Comparison of ENCODE assay signal across 12 cellular contexts in genomic region chr4:56389558-56389957, GRCh38. TPM values are rescaled to one million over a fixed set of nuclear protein-coding genes. Genes with fewer than 3 reads are reported as not detected.
DNase-seq lines count a peak whose midpoint lies in the region; ATAC-seq and TF ChIP-seq lines count a peak whose summit lies in the region.
"Had no signal": no experiment of that assay in that cellular context is flagged by ENCODE, and none has a peak within 500 bp of the region (broad histone marks: within the 10 kb centered on the region; RNA-seq: fewer than 3 reads in every experiment).

No MANE protein-coding gene starts in this region.

- CTCF ChIA-PET in Calu3 (lab: Charles Lee): no interaction called here
- CTCF ChIA-PET in T-cell (lab: Charles Lee): no interaction called here

- no peak overlapping the region for H3K4me3 ChIP-seq in CD4-positive, CD25-positive, alpha-beta regulatory T cell (ENCODE audit: low read depth, low read length)
- no peak overlapping the region for H3K4me3 ChIP-seq in iPS-20b (ENCODE audit: low read length)

- H3K27me3 ChIP-seq in CD4-positive, CD25-positive, alpha-beta regulatory T cell (ENCODE audit: control insufficient read depth, insufficient read depth, low read length): no peaks in the 10 kb centered on the region
- H3K27me3 ChIP-seq in iPS-20b (ENCODE audit: insufficient read depth, low read length): no peaks in the 10 kb centered on the region

- peak overlapping the region; percentile 48 to 100 (median 76) for H3K4me3 Mint-ChIP-seq in CD4-positive, CD25-positive, alpha-beta regulatory T cell
- no peak overlapping the region for H3K4me3 Mint-ChIP-seq in Calu3 (ENCODE audit: low read depth, unreplicated experiment)
- peak overlapping the region in 2 of 3 donors; percentile 23 to 98 for H3K4me3 Mint-ChIP-seq in T-cell

- no peaks in the 10 kb centered on the region for H3K9me3 Mint-ChIP-seq in CD4-positive, CD25-positive, alpha-beta regulatory T cell
- no peaks in the 10 kb centered on the region for H3K9me3 Mint-ChIP-seq in Calu3 (ENCODE audit: low read depth, unreplicated experiment)
- H3K9me3 Mint-ChIP-seq in T-cell: no peaks in the 10 kb centered on the region
- H3K9me3 Mint-ChIP-seq: activated B cell treated with CpG ODN at 0.5 μM for 24 hours; stimulated activated naive CD8-positive, alpha-beta T cell treated with anti-CD3 and anti-CD28 coated beads, Interleukin-15, Interleukin-2, amounts not matched to agents 100 ng/mL and 50 ng/mL, for 24 hours had no signal

- H3K4me1 ChIP-seq in CD4-positive, CD25-positive, alpha-beta regulatory T cell (ENCODE audit: control insufficient read depth, insufficient read depth, low read length, poor library complexity, severe bottlenecking): peaks cover 22% of the 10 kb centered on the region
- H3K4me1 ChIP-seq in iPS-20b (ENCODE audit: insufficient read depth, low read length): peaks cover 4% of the 10 kb centered on the region; the same call in 1 of the 2 replicates

- intact Hi-C loops in Calu3 (cut with micrococcal nuclease; ENCODE audit: unreplicated experiment): no loop called here

- peaks cover 11% of the 10 kb centered on the region for H3K27me3 Mint-ChIP-seq in CD4-positive, CD25-positive, alpha-beta regulatory T cell
- H3K27me3 Mint-ChIP-seq in Calu3 (ENCODE audit: unreplicated experiment): no peaks in the 10 kb centered on the region
- H3K27me3 Mint-ChIP-seq in T-cell: no peaks in the 10 kb centered on the region
- H3K27me3 Mint-ChIP-seq: activated B cell treated with CpG ODN at 0.5 μM for 24 hours; stimulated activated naive CD8-positive, alpha-beta T cell treated with anti-CD3 and anti-CD28 coated beads, Interleukin-15, Interleukin-2, amounts not matched to agents 100 ng/mL and 50 ng/mL, for 24 hours had no signal

- no peaks in the 10 kb centered on the region for H3K36me3 ChIP-seq in CD4-positive, CD25-positive, alpha-beta regulatory T cell (ENCODE audit: control insufficient read depth, insufficient read depth, low read length)
- peaks cover 19% of the 10 kb centered on the region for H3K36me3 ChIP-seq in iPS-20b (ENCODE audit: insufficient read depth, low read depth, low read length)

- peak overlapping the region; percentile 15 for H3K27ac ChIP-seq in CD4-positive, CD25-positive, alpha-beta regulatory T cell (ENCODE audit: insufficient read depth, low read length, poor library complexity, severe bottlenecking)
- H3K27ac ChIP-seq in iPS-20b (ENCODE audit: low read length): no peak overlapping the region
- H3K27ac ChIP-seq: SK-N-MC had no signal

- no peak for TF ChIP-seq CTCF in Calu3 (IDR thresholded peaks at IDR 0.05; ENCODE audit: unreplicated experiment)

- ATAC-seq in CD4-positive, CD25-positive, alpha-beta regulatory T cell (ENCODE audit: low read depth in 2 of 2): no peak
- no peak for ATAC-seq in T-cell (replicated peaks in 1 of 4)

- no peaks in the 10 kb centered on the region for H3K36me3 Mint-ChIP-seq in CD4-positive, CD25-positive, alpha-beta regulatory T cell
- H3K36me3 Mint-ChIP-seq in Calu3 (ENCODE audit: insufficient read depth, unreplicated experiment) (peaks cover 27% of the 10 kb centered on the region), T-cell (no peaks in the 10 kb centered on the region)

- no peak for DNase-seq in CD4-positive, CD25-positive, alpha-beta regulatory T cell
- DNase-seq in Calu3 (no peak), T-cell (no peak), retina (no peak), hepatic stellate cell (ENCODE audit: low spot score) (no peak), pons (ENCODE audit: low spot score) (no peak)
- DNase-seq: activated B cell treated with CpG ODN at 0.5 μM for 24 hours; C1 segment of cervical spinal cord; stimulated activated CD4-positive, alpha-beta T cell treated with anti-CD3 and anti-CD28 coated beads, Interleukin-4, amount 100 ng/mL, for 4 hours had no signal

- POLR2A ChIA-PET in T-cell (lab: Charles Lee): no interaction called here

- peaks cover 27 to 52% (median 41%) of the 10 kb centered on the region in 4 donors for H3K4me1 Mint-ChIP-seq in CD4-positive, CD25-positive, alpha-beta regulatory T cell
- H3K4me1 Mint-ChIP-seq in Calu3 (ENCODE audit: low read depth, unreplicated experiment) (peaks cover 30% of the 10 kb centered on the region), T-cell (peaks cover 36 to 50% (median 45%) of the 10 kb centered on the region in 3 donors)

- H3K9ac ChIP-seq in iPS-20b (ENCODE audit: low read depth, low read length): 0 out of 2 replicates have a peak overlapping the region, but pooled peaks have one; percentile 14

- peak overlapping the region; percentile 53 to 99 (median 74) for H3K27ac Mint-ChIP-seq in CD4-positive, CD25-positive, alpha-beta regulatory T cell
- H3K27ac Mint-ChIP-seq in Calu3 (ENCODE audit: unreplicated experiment) (peak overlapping the region; percentile 64), T-cell (peak overlapping the region; percentile 23 to 70)

- no TSS peak for BruUV-seq in Calu3 (replicated peaks; lab: Mats Ljungman, UMichigan)

- H3K9me3 ChIP-seq in CD4-positive, CD25-positive, alpha-beta regulatory T cell (ENCODE audit: control insufficient read depth in 2 of 2, low read length in 2 of 2): no peaks in the 10 kb centered on the region
- H3K9me3 ChIP-seq in iPS-20b (ENCODE audit: insufficient read depth, low read depth, low read length): no peaks in the 10 kb centered on the region

RNA-seq across cellular contexts. Expression of gene AASDH, which starts 2.3 kb away (rescaled TPM):
- 12.9 TPM for total RNA-seq in CD4-positive, CD25-positive, alpha-beta regulatory T cell
- polyA plus RNA-seq in CD4-positive, CD25-positive, alpha-beta regulatory T cell: 10 to 100 TPM; 12.3 to 25.3 (median 19.5) TPM
- 8.5 and 9.1 TPM in 2 replicates for total RNA-seq in Calu3 (2022)
- total RNA-seq in T-cell: 10 to 100 TPM; 13.3 to 17.7 (median 16.0) TPM

RNA-seq across cellular contexts. Expression of gene PPAT, which starts 45.9 kb away (rescaled TPM):
- 9.0 TPM for total RNA-seq in CD4-positive, CD25-positive, alpha-beta regulatory T cell
- polyA plus RNA-seq in CD4-positive, CD25-positive, alpha-beta regulatory T cell: 10 to 100 TPM in 3 of 4 donors, 1 to 10 TPM in 1; 6.7 to 14.0 (median 12.0) TPM
- 28.9 and 31.2 TPM in 2 replicates for total RNA-seq in Calu3 (2022)
- 10 to 100 TPM; 10.5 to 15.1 (median 12.5) TPM for total RNA-seq in T-cell

RNA-seq across cellular contexts. Expression of gene PAICS, which starts 46.5 kb away (rescaled TPM):
- 21.7 TPM for total RNA-seq in CD4-positive, CD25-positive, alpha-beta regulatory T cell
- polyA plus RNA-seq in CD4-positive, CD25-positive, alpha-beta regulatory T cell: 10 to 100 TPM; 29.8 to 37.3 (median 31.0) TPM
- total RNA-seq in Calu3 (2022): 116 and 131 TPM in 2 replicates
- 10 to 100 TPM; 22.4 to 38.1 (median 35.8) TPM for total RNA-seq in T-cell
